In the genomic region with DNA sequence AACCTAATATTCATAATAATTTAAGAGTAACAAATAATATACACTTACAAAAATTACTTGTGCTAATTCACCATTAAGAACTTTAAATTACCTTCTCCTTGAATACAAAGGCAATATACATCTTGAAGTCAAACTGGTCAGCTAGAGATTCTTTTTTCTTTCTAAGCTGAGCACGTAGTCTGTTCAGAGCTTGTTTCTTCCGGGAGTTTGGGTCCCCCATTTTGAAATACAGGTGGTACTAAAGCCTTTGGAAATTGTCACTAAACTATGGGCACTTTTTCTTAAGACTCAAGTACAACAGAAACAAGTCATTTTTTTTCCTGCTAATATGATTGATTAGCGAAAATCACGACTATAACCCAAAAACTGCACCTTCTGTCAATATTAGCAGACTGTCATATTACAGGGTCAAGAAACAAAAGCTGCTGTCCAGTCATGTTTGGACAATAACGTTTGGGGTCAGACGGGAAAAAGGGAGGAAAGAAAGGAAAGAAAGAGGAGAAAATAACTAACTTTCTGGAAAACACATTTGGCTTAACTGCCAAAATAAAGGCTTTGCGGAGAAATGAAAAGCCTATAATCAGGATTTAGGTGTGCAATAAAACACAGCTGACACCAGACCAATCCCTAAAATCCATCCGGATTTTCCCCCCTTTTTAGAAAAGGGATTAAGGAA, we compare ENCODE assay signal across 8 cellular contexts. TPM values are rescaled to one million over a fixed set of nuclear protein-coding genes. Genes with fewer than 3 reads are reported as not detected.
DNase-seq lines count a peak whose midpoint lies in the region; TF ChIP-seq lines count a peak whose summit lies in the region.

No MANE protein-coding gene starts in this region.

- H3K4me1 ChIP-seq in SJCRH30 (0 out of 2 replicates have a peak, but pooled peaks cover 3% of the 10 kb centered on the region), esophagus muscularis mucosa (peaks cover 26 to 62% (median 59%) of the 10 kb centered on the region in 4 donors), rectal smooth muscle tissue (ENCODE audit: control insufficient read depth, insufficient read depth, low read length) (peaks cover 16% of the 10 kb centered on the region)

- TF ChIP-seq EP300 in esophagus muscularis mucosa (IDR thresholded peaks at IDR 0.05), result no peak

- peak overlapping the region; percentile 93 for H3K4me3 ChIP-seq in GM12875 (ENCODE audit: low read depth, low read length)
- peak overlapping the region; percentile 84 for H3K4me3 ChIP-seq in SJCRH30
- H3K4me3 ChIP-seq in esophagus muscularis mucosa, result peak overlapping the region; percentile 75 to 97 (median 91)
- peak overlapping the region; percentile 98 for H3K4me3 ChIP-seq in rectal smooth muscle tissue (ENCODE audit: low read length)

- intact Hi-C loops in esophagus muscularis mucosa (cut with DNase I), result loop anchor here (5.0 kb wide), 1 partner anchor 51 kb away; the partner anchor contains the start of genes ACOT13 and TDP2

- TF ChIP-seq CTCF in GM12875 (IDR thresholded peaks at IDR 0.05; ENCODE audit: borderline replicate concordance, insufficient read depth, low read depth, low read length) (no peak), esophagus muscularis mucosa (IDR thresholded peaks at IDR 0.05) (no peak)

- no peaks in the 10 kb centered on the region for H3K27me3 ChIP-seq in SJCRH30
- no peaks in the 10 kb centered on the region for H3K27me3 ChIP-seq in esophagus muscularis mucosa
- H3K27me3 ChIP-seq in rectal smooth muscle tissue (ENCODE audit: control insufficient read depth, insufficient read depth, low read length), result no peaks in the 10 kb centered on the region

- 14% methylated on average over 8 of the region's 8 CpGs for WGBS in esophagus muscularis mucosa

- no peak for TF ChIP-seq POLR2A in esophagus muscularis mucosa (IDR thresholded peaks at IDR 0.05; ENCODE audit: low read depth)

- H3K27ac ChIP-seq in SJCRH30 (peak overlapping the region; percentile 25), esophagus muscularis mucosa (replicated peaks in 1 of 4) (peak overlapping the region; percentile 98 to 99 (median 99)), rectal smooth muscle tissue (ENCODE audit: low read depth, low read length) (no peak overlapping the region)

- no peaks in the 10 kb centered on the region for H3K9me3 ChIP-seq in SJCRH30 (replicated peaks)
- H3K9me3 ChIP-seq in esophagus muscularis mucosa, result no peaks in the 10 kb centered on the region

- no peak for DNase-seq in SJCRH30
- DNase-seq in esophagus muscularis mucosa (ENCODE audit: extremely low spot score), result no peak
- no peak for DNase-seq in stimulated activated CD4-positive, alpha-beta T cell treated with anti-CD3 and anti-CD28 coated beads, Interleukin-4, amount 100 ng/mL, for 4 hours
- no peak for DNase-seq in HT-29 (ENCODE audit: low spot score)
- DNase-seq in DMS53 (lab: John Stamatoyannopoulos, UW), result no peak
- DNase-seq in 8988T, result no peak

- H3K9ac ChIP-seq in rectal smooth muscle tissue (ENCODE audit: low read length), result peak overlapping the region; percentile 34

- H3K36me3 ChIP-seq in SJCRH30 (peaks cover 20% of the 10 kb centered on the region), esophagus muscularis mucosa (peaks cover 7 to 26% (median 19%) of the 10 kb centered on the region in 4 donors), rectal smooth muscle tissue (ENCODE audit: control insufficient read depth, insufficient read depth, low read length) (peaks cover 7% of the 10 kb centered on the region)

RNA-seq across cellular contexts. Expression of gene C6orf62, which starts 0.4 kb away (rescaled TPM):
- 50.1 and 51.2 TPM in 2 replicates for total RNA-seq in SJCRH30 (2014; rRNA removed; shearing (Covaris generic))
- total RNA-seq in esophagus muscularis mucosa, result 10 to 100 TPM; 30.7 to 50.5 (median 40.9) TPM
- 50.6 and 52.4 TPM in 2 replicates for total RNA-seq in HT-29 (2014; rRNA removed; shearing (Covaris generic))

RNA-seq across cellular contexts. Expression of gene ACOT13, which starts 51.7 kb away (rescaled TPM):
- 8.6 and 10.1 TPM in 2 replicates for total RNA-seq in SJCRH30 (2014; rRNA removed; shearing (Covaris generic))
- total RNA-seq in esophagus muscularis mucosa, result 1 to 10 TPM; 5.8 to 9.4 (median 7.2) TPM
- 8.7 and 9.9 TPM in 2 replicates for total RNA-seq in HT-29 (2014; rRNA removed; shearing (Covaris generic))

RNA-seq across cellular contexts. Expression of gene TDP2, which starts 51.9 kb away (rescaled TPM):
- total RNA-seq in SJCRH30 (2014; rRNA removed; shearing (Covaris generic)), result 19.9 and 20.2 TPM in 2 replicates
- 10 to 100 TPM; 25.2 to 44.4 (median 37.6) TPM for total RNA-seq in esophagus muscularis mucosa
- total RNA-seq in HT-29 (2014; rRNA removed; shearing (Covaris generic)), result 13.3 and 14.4 TPM in 2 replicates

RNA-seq across cellular contexts. Expression of gene GMNN, which starts 56.1 kb away (rescaled TPM):
- total RNA-seq in SJCRH30 (2014; rRNA removed; shearing (Covaris generic)), result 65.7 and 72.1 TPM in 2 replicates
- 1 to 10 TPM; 4.1 to 8.0 (median 5.4) TPM for total RNA-seq in esophagus muscularis mucosa
- 43.3 and 47.5 TPM in 2 replicates for total RNA-seq in HT-29 (2014; rRNA removed; shearing (Covaris generic))
